In genomic region chr15:43911235-43911661, GRCh38 we compare ENCODE assay signal across 11 cellular contexts.
DNase-seq lines count a peak whose midpoint lies in the region; ATAC-seq, FAIRE-seq and TF ChIP-seq lines count a peak whose summit lies in the region.
"Had no signal": no experiment of that assay in that cellular context is flagged by ENCODE, and none has a peak within 500 bp of the region (broad histone marks: within the 10 kb centered on the region; RNA-seq: fewer than 3 reads in every experiment).

No MANE protein-coding gene starts in this region.

- no peak for FAIRE-seq in GM12891 (lab: Jason Lieb, UNC)

- H3K36me3 Mint-ChIP-seq in activated T-helper 2 cell treated with anti-CD3 and anti-CD28 coated beads, Interferon-gamma antibody, Interleukin-2, Interleukin-4, amounts not matched to agents 10 μg/mL and 5 μg/mL and 100 μg/mL, durations not matched to agents 14 hours and 24 hours and 36 hours (ENCODE audit: low read depth) = no peaks in the 10 kb centered on the region
- H3K36me3 Mint-ChIP-seq in activated T-cell treated with anti-CD3 and anti-CD28 coated beads, Interleukin-2, amount 50 U/mL, for 72 hours (ENCODE audit: insufficient read depth in 2 of 2) = no peaks in the 10 kb centered on the region

- WGBS in heart left ventricle, 4 donors = 32 to 46% (median 37%) methylated on average over 3 of the region's 3 CpGs
- WGBS in ovary, 3 donors = 61 to 74% (median 71%) methylated on average over 3 of the region's 3 CpGs

- H3K27ac Mint-ChIP-seq in activated T-helper 2 cell treated with anti-CD3 and anti-CD28 coated beads, Interferon-gamma antibody, Interleukin-2, Interleukin-4, amounts not matched to agents 10 μg/mL and 5 μg/mL and 100 μg/mL, durations not matched to agents 14 hours and 24 hours and 36 hours = no peak overlapping the region
- H3K27ac Mint-ChIP-seq in activated T-cell treated with anti-CD3 and anti-CD28 coated beads, Interleukin-2, amount 50 U/mL, for 72 hours = no peak overlapping the region

- H3K27me3 Mint-ChIP-seq in activated T-helper 2 cell treated with anti-CD3 and anti-CD28 coated beads, Interferon-gamma antibody, Interleukin-2, Interleukin-4, amounts not matched to agents 10 μg/mL and 5 μg/mL and 100 μg/mL, durations not matched to agents 14 hours and 24 hours and 36 hours (ENCODE audit: low read depth) = no peaks in the 10 kb centered on the region
- no peaks in the 10 kb centered on the region for H3K27me3 Mint-ChIP-seq in activated T-cell treated with anti-CD3 and anti-CD28 coated beads, Interleukin-2, amount 50 U/mL, for 72 hours (ENCODE audit: low read depth)

- H3K4me1 Mint-ChIP-seq in activated T-helper 2 cell treated with anti-CD3 and anti-CD28 coated beads, Interferon-gamma antibody, Interleukin-2, Interleukin-4, amounts not matched to agents 10 μg/mL and 5 μg/mL and 100 μg/mL, durations not matched to agents 14 hours and 24 hours and 36 hours (ENCODE audit: low read depth) = peaks cover 3% of the 10 kb centered on the region
- peaks cover 6% of the 10 kb centered on the region for H3K4me1 Mint-ChIP-seq in activated T-cell treated with anti-CD3 and anti-CD28 coated beads, Interleukin-2, amount 50 U/mL, for 72 hours (ENCODE audit: low read depth)

- intact Hi-C loops in heart left ventricle (cut with DNase I) = loop anchor here in 3 of 10 donors (2.0 to 10.0 kb wide), 4 partner anchors 44 to 301 kb away; no protein-coding TSS in a partner anchor
- intact Hi-C loops in activated T-helper 2 cell treated with anti-CD3 and anti-CD28 coated beads, Interferon-gamma antibody, Interleukin-2, Interleukin-4, amounts not matched to agents 10 μg/mL and 5 μg/mL and 100 μg/mL, durations not matched to agents 14 hours and 24 hours and 36 hours (cut with micrococcal nuclease) = no loop called here
- intact Hi-C loops in ovary (cut with DNase I) = no loop called here

- TF ChIP-seq EP300 in ovary (IDR thresholded peaks at IDR 0.05) = no peak

- peak; percentile 26 to 61 (median 42) for ATAC-seq in heart left ventricle
- no peak for ATAC-seq in activated T-cell treated with anti-CD3 and anti-CD28 coated beads, Interleukin-2, amount 50 U/mL, for 72 hours (replicated peaks in 1 of 2)
- ATAC-seq: activated CD4-positive, CD25-positive, alpha-beta regulatory T cell treated with anti-CD3 and anti-CD28 coated beads, Interleukin-2, amount 50 U/mL, for 24 hours; left lobe of liver had no signal

- H3K4me3 ChIP-seq in astrocyte of the cerebellum (ENCODE audit: low read depth, low read length) = no peak overlapping the region
- H3K4me3 ChIP-seq in heart left ventricle = no peak overlapping the region
- no peak overlapping the region for H3K4me3 ChIP-seq in ovary
- H3K4me3 ChIP-seq: breast epithelium had no signal

- TF ChIP-seq POLR2A in heart left ventricle (IDR thresholded peaks at IDR 0.05) = no peak
- TF ChIP-seq POLR2A in ovary (IDR thresholded peaks at IDR 0.05) = no peak
- no peak for TF ChIP-seq POLR2A in GM12891 (IDR thresholded peaks at IDR 0.05; ENCODE audit: low read depth, low read length)

- H3K27ac ChIP-seq in heart left ventricle (peak overlapping the region in 6 of 12 donors; percentile 14 to 91 (median 80)), ovary (no peak overlapping the region)
- H3K27ac ChIP-seq: breast epithelium had no signal

- H3K9me3 ChIP-seq in heart left ventricle = no peaks in the 10 kb centered on the region
- no peaks in the 10 kb centered on the region for H3K9me3 ChIP-seq in ovary
- H3K9me3 ChIP-seq: breast epithelium had no signal

- no peaks in the 10 kb centered on the region for H3K9me3 Mint-ChIP-seq in activated T-helper 2 cell treated with anti-CD3 and anti-CD28 coated beads, Interferon-gamma antibody, Interleukin-2, Interleukin-4, amounts not matched to agents 10 μg/mL and 5 μg/mL and 100 μg/mL, durations not matched to agents 14 hours and 24 hours and 36 hours
- H3K9me3 Mint-ChIP-seq in activated T-cell treated with anti-CD3 and anti-CD28 coated beads, Interleukin-2, amount 50 U/mL, for 72 hours = no peaks in the 10 kb centered on the region

- TF ChIP-seq CTCF in astrocyte of the cerebellum (IDR thresholded peaks at IDR 0.05; ENCODE audit: low read depth, low read length, missing control alignments) (no peak), heart left ventricle (IDR thresholded peaks at IDR 0.05) (no peak), ovary (IDR thresholded peaks at IDR 0.05) (no peak)

- H3K36me3 ChIP-seq in heart left ventricle = no peaks in the 10 kb centered on the region
- H3K36me3 ChIP-seq in ovary = no peaks in the 10 kb centered on the region
- H3K36me3 ChIP-seq: breast epithelium had no signal

- DNase-seq in HK-2 (ENCODE audit: unreplicated experiment) (peak; percentile 14), astrocyte of the cerebellum (ENCODE audit: low read depth) (peak; percentile 97), heart left ventricle (peak in 4 of 5 donors; percentile 46 to 71 (median 62)), stromal cell of bone marrow (ENCODE audit: low read depth) (peak; percentile 100), ovary (no peak), GM12891 (ENCODE audit: insufficient read length, low spot score) (no peak)
- no peak for DNase-seq in activated T-helper 2 cell treated with anti-CD3 and anti-CD28 coated beads, Interferon-gamma antibody, Interleukin-2, Interleukin-4, amounts not matched to agents 10 μg/mL and 5 μg/mL and 100 μg/mL, durations not matched to agents 14 hours and 24 hours and 36 hours (ENCODE audit: low spot score)
- no peak for DNase-seq in activated T-cell treated with anti-CD3 and anti-CD28 coated beads, Interleukin-2, amount 50 U/mL, for 72 hours

- in situ Hi-C loops in astrocyte of the cerebellum (cut with HindIII; ENCODE audit: low sequenced_read_pairs) = loop anchor here (25.0 kb wide), 1 partner anchor 576 kb away; no protein-coding TSS in a partner anchor

- H3K27me3 ChIP-seq in heart left ventricle (no peaks in the 10 kb centered on the region), ovary (no peaks in the 10 kb centered on the region)
- H3K27me3 ChIP-seq: breast epithelium had no signal

- no peak overlapping the region for H3K4me3 Mint-ChIP-seq in activated T-helper 2 cell treated with anti-CD3 and anti-CD28 coated beads, Interferon-gamma antibody, Interleukin-2, Interleukin-4, amounts not matched to agents 10 μg/mL and 5 μg/mL and 100 μg/mL, durations not matched to agents 14 hours and 24 hours and 36 hours (ENCODE audit: low read depth)
- H3K4me3 Mint-ChIP-seq in activated T-cell treated with anti-CD3 and anti-CD28 coated beads, Interleukin-2, amount 50 U/mL, for 72 hours = no peak overlapping the region

- H3K4me1 ChIP-seq in heart left ventricle (peaks cover 0 to 49% (median 14%) of the 10 kb centered on the region in 12 donors), ovary (ENCODE audit: insufficient read depth) (peaks cover 3% of the 10 kb centered on the region)
- H3K4me1 ChIP-seq: breast epithelium had no signal

TF ChIP-seq in GM12891, 5 proteins besides CTCF, POLR2A, EP300 and RAD21:
- TF ChIP-seq SPI1 (IDR thresholded peaks at IDR 0.05; ENCODE audit: low read depth, low read length) = no peak
- TF ChIP-seq POU2F2 (IDR thresholded peaks at IDR 0.05; ENCODE audit: low read depth, low read length) = no peak
- no peak for TF ChIP-seq TAF1 (IDR thresholded peaks at IDR 0.05; ENCODE audit: low read depth, low read length)
- TF ChIP-seq POLR2AphosphoS5 (IDR thresholded peaks at IDR 0.05; ENCODE audit: low read depth, low read length) = no peak
- no peak for TF ChIP-seq PAX5 (IDR thresholded peaks at IDR 0.05; ENCODE audit: insufficient read depth, low read length, severe bottlenecking)

Comparison
In these comparisons a context has a peak if more than half of its experiments do, and no peak if none do; other contexts are left out.
1. DNase-seq: peak in HK-2 (single experiment), astrocyte of the cerebellum (single experiment), heart left ventricle (4 of 5) and stromal cell of bone marrow (single experiment); none in activated T-helper 2 cell treated with anti-CD3 and anti-CD28 coated beads, Interferon-gamma antibody, Interleukin-2, Interleukin-4, amounts not matched to agents 10 μg/mL and 5 μg/mL and 100 μg/mL, durations not matched to agents 14 hours and 24 hours and 36 hours (single experiment), ovary (0 of 5), activated T-cell treated with anti-CD3 and anti-CD28 coated beads, Interleukin-2, amount 50 U/mL, for 72 hours (0 of 2) and GM12891 (single experiment).
2. ATAC-seq: peak in heart left ventricle (4 of 4); none in activated T-cell treated with anti-CD3 and anti-CD28 coated beads, Interleukin-2, amount 50 U/mL, for 72 hours (0 of 2).